Comparison of ENCODE assay signal across 10 cellular contexts in the genomic region with DNA sequence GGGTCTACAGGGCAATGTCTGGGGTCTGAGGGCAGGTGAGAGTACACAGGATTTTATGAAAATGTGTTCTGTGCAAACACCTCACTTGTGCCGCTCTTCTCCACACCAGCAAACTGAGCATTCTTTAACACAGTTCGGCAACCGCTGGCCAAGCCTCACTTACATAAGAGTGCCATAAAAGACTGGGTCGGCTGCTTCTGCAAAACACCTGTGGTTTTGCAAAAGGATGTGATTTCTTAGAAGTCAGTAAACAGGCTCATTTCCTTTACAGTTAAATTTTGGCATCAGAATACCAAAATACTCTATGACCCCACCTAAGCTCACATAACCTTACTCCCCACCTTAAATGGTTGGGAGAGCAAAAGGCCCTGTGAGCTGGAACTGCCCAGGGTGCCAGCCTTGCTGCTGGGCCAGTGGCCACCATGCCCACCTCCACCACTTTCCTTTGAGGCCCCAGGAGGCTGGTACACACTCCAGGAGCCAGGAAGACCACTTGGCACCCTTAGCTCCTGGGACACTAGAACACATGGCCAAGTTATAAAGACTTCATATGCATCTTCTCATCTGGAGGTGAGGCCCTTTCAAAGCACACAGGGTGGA. TPM values are rescaled to one million over a fixed set of nuclear protein-coding genes. Genes with fewer than 3 reads are reported as not detected.
DNase-seq lines count a peak whose midpoint lies in the region; ATAC-seq lines count a peak whose summit lies in the region.
"Had no signal": no experiment of that assay in that cellular context is flagged by ENCODE, and none has a peak within 500 bp of the region (broad histone marks: within the 10 kb centered on the region; RNA-seq: fewer than 3 reads in every experiment).

No MANE protein-coding gene starts in this region.

- H3K27me3 Mint-ChIP-seq in CD4-positive, CD25-positive, alpha-beta regulatory T cell = no peaks in the 10 kb centered on the region
- no peaks in the 10 kb centered on the region for H3K27me3 Mint-ChIP-seq in T-cell

- peak overlapping the region; percentile 88 to 98 (median 92) for H3K27ac Mint-ChIP-seq in CD4-positive, CD25-positive, alpha-beta regulatory T cell
- peak overlapping the region; percentile 90 to 99 for H3K27ac Mint-ChIP-seq in T-cell

- CTCF ChIA-PET in T-cell (lab: Charles Lee) = interaction anchor here (0.8 to 1.7 kb wide), 4 partner anchors 8 to 23 kb away, joined by 4 to 10 read pairs (median 6); no protein-coding TSS in a partner anchor

- H3K27me3 ChIP-seq in CD4-positive, CD25-positive, alpha-beta regulatory T cell (ENCODE audit: control insufficient read depth, insufficient read depth, low read length) = no peaks in the 10 kb centered on the region
- H3K27me3 ChIP-seq: cardiac muscle cell had no signal

- H3K36me3 Mint-ChIP-seq in CD4-positive, CD25-positive, alpha-beta regulatory T cell = peaks cover 25% of the 10 kb centered on the region
- H3K36me3 Mint-ChIP-seq in T-cell = peaks cover 22% of the 10 kb centered on the region

- POLR2A ChIA-PET in T-cell (lab: Charles Lee) = interaction anchor here (1.0 to 1.2 kb wide), 2 partner anchors 13 to 14 kb away, joined by 3 read pairs; no protein-coding TSS in a partner anchor

- H3K27ac ChIP-seq in CD4-positive, CD25-positive, alpha-beta regulatory T cell (ENCODE audit: insufficient read depth, low read length, poor library complexity, severe bottlenecking) = peak overlapping the region; percentile 79
- H3K27ac ChIP-seq: cardiac muscle cell had no signal

- H3K9me3 Mint-ChIP-seq in CD4-positive, CD25-positive, alpha-beta regulatory T cell = no peaks in the 10 kb centered on the region
- no peaks in the 10 kb centered on the region for H3K9me3 Mint-ChIP-seq in T-cell

- H3K4me1 Mint-ChIP-seq in CD4-positive, CD25-positive, alpha-beta regulatory T cell = peaks cover 20 to 96% (median 61%) of the 10 kb centered on the region in 4 donors
- H3K4me1 Mint-ChIP-seq in T-cell = peaks cover 94 to 95% (median 95%) of the 10 kb centered on the region in 3 donors

- H3K9me3 ChIP-seq in CD4-positive, CD25-positive, alpha-beta regulatory T cell (ENCODE audit: control insufficient read depth in 2 of 2, low read length in 2 of 2) = no peaks in the 10 kb centered on the region

- H3K4me1 ChIP-seq in CD4-positive, CD25-positive, alpha-beta regulatory T cell (ENCODE audit: control insufficient read depth, insufficient read depth, low read length, poor library complexity, severe bottlenecking) = peaks cover 98% of the 10 kb centered on the region

- DNase-seq in CD4-positive, CD25-positive, alpha-beta regulatory T cell = peak; percentile 36 to 94 (median 81)
- DNase-seq in T-cell (peak; percentile 43 to 90 (median 76)), NCI-H82 treated with DMSO at 0.1 percent for 48 hours (lab: John Stamatoyannopoulos, UW; ENCODE audit: unreplicated experiment) (no peak), HuH-7 (ENCODE audit: low spot score) (no peak)
- DNase-seq in stimulated activated CD4-positive, alpha-beta T cell treated with anti-CD3 and anti-CD28 coated beads, Interleukin-2, amount 100 ng/mL, for 48 hours = no peak
- DNase-seq: NCI-H524 had no signal

- H3K4me3 ChIP-seq in CD4-positive, CD25-positive, alpha-beta regulatory T cell (ENCODE audit: low read depth, low read length) = peak overlapping the region; percentile 72
- H3K4me3 ChIP-seq: cardiac muscle cell had no signal

- peak overlapping the region; percentile 59 to 88 (median 87) for H3K4me3 Mint-ChIP-seq in CD4-positive, CD25-positive, alpha-beta regulatory T cell
- peak overlapping the region; percentile 66 to 83 (median 69) for H3K4me3 Mint-ChIP-seq in T-cell

- H3K36me3 ChIP-seq in CD4-positive, CD25-positive, alpha-beta regulatory T cell (ENCODE audit: control insufficient read depth, insufficient read depth, low read length) = peaks cover 7% of the 10 kb centered on the region
- H3K36me3 ChIP-seq: cardiac muscle cell had no signal

- ATAC-seq in CD4-positive, CD25-positive, alpha-beta regulatory T cell (ENCODE audit: low read depth in 2 of 2) = peak; percentile 94
- ATAC-seq in GM21529 (IDR thresholded peaks at IDR 0.05; ENCODE audit: unreplicated experiment) (peak; percentile 66), T-cell (replicated peaks in 1 of 4) (peak; percentile 88 to 92 (median 90)), esophagus mucosa (peak; percentile 34), HG03280 (IDR thresholded peaks at IDR 0.05; ENCODE audit: unreplicated experiment) (no peak)

RNA-seq across cellular contexts. Expression of a gene that starts 22.0 kb away (rescaled TPM):
- 372 TPM for total RNA-seq in CD4-positive, CD25-positive, alpha-beta regulatory T cell
- polyA plus RNA-seq in CD4-positive, CD25-positive, alpha-beta regulatory T cell = 100 to 1,000 TPM; 384 to 588 (median 518) TPM
- total RNA-seq in T-cell (100 to 1,000 TPM; 272 to 342 (median 320) TPM), esophagus mucosa (262 TPM)

Comparison
In these comparisons a context has a peak if more than half of its experiments do, and no peak if none do; other contexts are left out.
1. DNase-seq: peak in CD4-positive, CD25-positive, alpha-beta regulatory T cell (3 of 3) and T-cell (34 of 34); none in NCI-H82 treated with DMSO at 0.1 percent for 48 hours (single experiment), stimulated activated CD4-positive, alpha-beta T cell treated with anti-CD3 and anti-CD28 coated beads, Interleukin-2, amount 100 ng/mL, for 48 hours (0 of 2) and HuH-7 (single experiment).